Comparison of ENCODE assay signal across 25 cellular contexts in genomic region chr13:30418075-30418715, GRCh38. TPM values are rescaled to one million over a fixed set of nuclear protein-coding genes. Genes with fewer than 3 reads are reported as not detected.
DNase-seq lines count a peak whose midpoint lies in the region; ATAC-seq, FAIRE-seq and TF ChIP-seq lines count a peak whose summit lies in the region.
"Had no signal": no experiment of that assay in that cellular context is flagged by ENCODE, and none has a peak within 500 bp of the region (broad histone marks: within the 10 kb centered on the region; RNA-seq: fewer than 3 reads in every experiment).

No MANE protein-coding gene starts in this region.

- no peak for TF ChIP-seq EP300 in H1 (IDR thresholded peaks at IDR 0.05; ENCODE audit: borderline replicate concordance in 1 of 2, low read depth in 2 of 2, low read length in 2 of 2)

- H3K23me2 ChIP-seq in H1 (ENCODE audit: low read depth, low read length): peaks cover 8% of the 10 kb centered on the region

- H3K4ac ChIP-seq in H1 (replicated peaks; ENCODE audit: insufficient read length, low read depth, low read length): no peak overlapping the region

- 0 out of 2 replicates have a peak overlapping the region, but pooled peaks have one; percentile 1 for H2BK15ac ChIP-seq in H1 (ENCODE audit: low read length)

- no peak for FAIRE-seq in H1 (lab: Jason Lieb, UNC)
- FAIRE-seq: TTC549 had no signal

- no peak overlapping the region for H3K14ac ChIP-seq in H1 (ENCODE audit: insufficient read length)

- TF ChIP-seq CTCF in H1 (IDR thresholded peaks at IDR 0.05; ENCODE audit: control extremely low read depth in 1 of 3, insufficient read depth in 1 of 3, low read depth in 1 of 3, low read length in 3 of 3): no peak

- no peak overlapping the region for H3K4me3 ChIP-seq in H1 (ENCODE audit: extremely low read depth in 1 of 4, insufficient read depth in 2 of 4, low read depth in 3 of 4, low read length in 4 of 4)
- H3K4me3 ChIP-seq: esophagus muscularis mucosa, MG63, smooth muscle cell, upper lobe of right lung had no signal

- H3K27ac ChIP-seq in KOPT-K1 (ENCODE audit: low read depth, low read length, poor library complexity, severe bottlenecking): peak overlapping the region; percentile 63
- H3K27ac ChIP-seq in H1 (ENCODE audit: low read depth, low read length): no peak overlapping the region
- H3K27ac ChIP-seq: 22Rv1, upper lobe of right lung had no signal

- 94% methylated on average over 6 of the region's 6 CpGs; no CpG with 5 or more reads in 1 of the 2 experiments for WGBS in H1 (ENCODE audit: extremely low coverage in 1 of 2, insufficient coverage in 1 of 2, insufficient read length in 1 of 2, insufficient replicate concordance in 2 of 2, low coverage in 1 of 2, low lambda C conversion rate in 2 of 2, missing lambda C conversion rate in 1 of 2), 2 experiments

- no peaks in the 10 kb centered on the region for H3K79me2 ChIP-seq in H1 (ENCODE audit: control insufficient read depth in 1 of 2, insufficient read depth in 2 of 2, low read length in 2 of 2)

- no peaks in the 10 kb centered on the region for H3K9me3 ChIP-seq in KOPT-K1 (ENCODE audit: insufficient read depth, low read length, poor library complexity, severe bottlenecking)
- no peaks in the 10 kb centered on the region for H3K9me3 ChIP-seq in H1 (ENCODE audit: insufficient read depth in 2 of 2, low read depth in 1 of 2, low read length in 1 of 2)
- H3K9me3 ChIP-seq: Caco-2, esophagus muscularis mucosa, MG63, upper lobe of right lung had no signal

- POLR2A ChIA-PET in H1 (lab: Charles Lee; ENCODE audit: partially characterized antibody): interaction anchor here (1.0 to 1.4 kb wide), 3 partner anchors 23 to 48 kb away, joined by 3 read pairs; partner anchors contain the start of gene HMGB1

- H3K18ac ChIP-seq in H1 (ENCODE audit: extremely low read depth, low read length): no peak overlapping the region

- H2BK120ac ChIP-seq in H1 (replicated peaks; ENCODE audit: low read depth, low read length): no peak overlapping the region

- H2AK5ac ChIP-seq in H1 (ENCODE audit: low read depth, low read length): no peak overlapping the region

- H3K27me3 ChIP-seq in H1 (replicated peaks in 1 of 4; ENCODE audit: control insufficient read depth in 3 of 4, extremely low read depth in 1 of 4, insufficient read depth in 3 of 4, low read length in 3 of 4): peaks cover 0 to under 1% (median 0%) of the 10 kb centered on the region in 4 experiments; a peak in 4 of 7 replicates
- H3K27me3 ChIP-seq: esophagus muscularis mucosa, MG63, upper lobe of right lung had no signal

- H3K56ac ChIP-seq in H1 (replicated peaks; ENCODE audit: insufficient read length, low read depth, low read length): no peak overlapping the region

- H3K79me1 ChIP-seq in H1 (ENCODE audit: low read depth, low read length): no peaks in the 10 kb centered on the region; the same call in 1 of the 2 replicates

- DNase-seq in NCI-H1417 (lab: John Stamatoyannopoulos, UW): peak in 2 of 3 experiments; percentile 61 to 89
- no peak for DNase-seq in NCI-H1417 treated with DMSO at 0.1 percent for 48 hours (lab: John Stamatoyannopoulos, UW)
- DNase-seq in H1 (ENCODE audit: low read depth in 1 of 2, low spot score in 2 of 2): no peak
- DNase-seq in renal cortical epithelial cell (ENCODE audit: low read depth): peak; percentile 67
- DNase-seq in HUDEP-2 (lab: John Stamatoyannopoulos, UW; ENCODE audit: unreplicated experiment in 76 of 76): no peak
- no peak for DNase-seq in RPMI8226
- DNase-seq: activated CD4-positive, alpha-beta T cell treated with anti-CD3 and anti-CD28 coated beads for 48 hours; Caco-2; effector CD4-positive, alpha-beta T cell; EL; HFFc6; MG63; NCI-H1436 treated with DMSO at 0.1 percent for 48 hours; NCI-H226; posterior cingulate gyrus; stimulated activated CD4-positive, alpha-beta T cell treated with anti-CD3 and anti-CD28 coated beads, Interleukin-4, amount 100 ng/mL, for 24 hours; stimulated activated naive CD8-positive, alpha-beta T cell treated with anti-CD3 and anti-CD28 coated beads, Interleukin-15, amount 100 ng/mL, for 72 hours; upper lobe of right lung had no signal

- no peak for TF ChIP-seq RAD21 in H1 (IDR thresholded peaks at IDR 0.05 in 1 of 2, conservative IDR thresholded peaks at IDR 0.05 in 1 of 2; ENCODE audit: low read depth in 2 of 2, low read length in 2 of 2)

- H4K20me1 ChIP-seq in H1 (replicated peaks in 1 of 2; ENCODE audit: control insufficient read depth in 1 of 2, insufficient read depth in 2 of 2, low read length in 2 of 2): no peaks in the 10 kb centered on the region

- H2BK5ac ChIP-seq in H1 (ENCODE audit: low read depth, low read length): no peak overlapping the region

- no peak overlapping the region for H4K8ac ChIP-seq in H1 (ENCODE audit: extremely low read depth, insufficient read depth, low read length)

- H2BK20ac ChIP-seq in H1 (ENCODE audit: low read length): no peak overlapping the region

- H2BK12ac ChIP-seq in H1 (ENCODE audit: low read depth, low read length): no peak overlapping the region

- no peak overlapping the region for H3K4me2 ChIP-seq in H1 (ENCODE audit: insufficient read depth in 1 of 2, low read depth in 2 of 2, low read length in 2 of 2)
- H3K4me2 ChIP-seq: smooth muscle cell had no signal

- no peak overlapping the region for H3K23ac ChIP-seq in H1 (ENCODE audit: insufficient read length)

- TF ChIP-seq POLR2A in H1 (IDR thresholded peaks at IDR 0.05; ENCODE audit: control extremely low read depth in 1 of 2, low read depth in 2 of 2, low read length in 2 of 2): no peak

- ATAC-seq in GM21447 (IDR thresholded peaks at IDR 0.05; ENCODE audit: unreplicated experiment): no peak
- ATAC-seq: stimulated activated naive CD8-positive, alpha-beta T cell treated with anti-CD3 and anti-CD28 coated beads, Interleukin-15, amount 100 ng/mL, for 72 hours; upper lobe of right lung had no signal

- H4K91ac ChIP-seq in H1 (replicated peaks; ENCODE audit: insufficient read length, low read length): no peak overlapping the region

- H3K9ac ChIP-seq in H1 (replicated peaks in 1 of 4; ENCODE audit: extremely low read depth in 1 of 4, low read depth in 3 of 4, low read length in 3 of 4): no peak overlapping the region

- H3K36me3 ChIP-seq in KOPT-K1 (ENCODE audit: insufficient read depth, low read length): no peaks in the 10 kb centered on the region
- no peaks in the 10 kb centered on the region for H3K36me3 ChIP-seq in H1 (ENCODE audit: control insufficient read depth in 2 of 4, insufficient read depth in 4 of 4, low read length in 3 of 4)
- H3K36me3 ChIP-seq: esophagus muscularis mucosa, MG63, upper lobe of right lung had no signal

- H3K4me1 ChIP-seq in H1 (replicated peaks in 1 of 4; ENCODE audit: control insufficient read depth in 3 of 4, insufficient read depth in 4 of 4, low read length in 3 of 4): peaks cover 0 to 9% (median 5%) of the 10 kb centered on the region in 4 experiments; a peak in 6 of 7 replicates

- no peak overlapping the region for H4K5ac ChIP-seq in H1 (ENCODE audit: insufficient read length, low read depth, low read length)

- H2AFZ ChIP-seq in H1 (ENCODE audit: low read length): no peak overlapping the region

- CTCF ChIA-PET in H1 (lab: Charles Lee; ENCODE audit: partially characterized antibody): interaction anchor here (0.6 to 5.6 kb wide), 3 partner anchors 11 to 164 kb away, joined by 3 to 42 read pairs (median 5); no protein-coding TSS in a partner anchor

TF ChIP-seq in H1, 55 proteins besides CTCF, POLR2A, EP300 and RAD21 (continues in another document):
- TF ChIP-seq MAFK (IDR thresholded peaks at IDR 0.05; ENCODE audit: low read depth, low read length) (no peak), BCL11A (IDR thresholded peaks at IDR 0.05; ENCODE audit: low read depth in 2 of 2, low read length in 2 of 2) (no peak), ATF3 (IDR thresholded peaks at IDR 0.05; ENCODE audit: insufficient read depth, low read depth, low read length) (no peak), ATF2 (IDR thresholded peaks at IDR 0.05; ENCODE audit: low read length) (no peak)

RNA-seq across cellular contexts. Expression of gene UBE2L5, which starts 4.1 kb away (rescaled TPM):
- total RNA-seq in H1 (2021; fragmentation: NEBNext Ultra II Directional; extraction: Animal tissue kit (Norgen Biotek cat#: 25700)): 0.21 TPM in 1 of 2 replicates, not detected in the other
- not detected in 2 replicates for polyA plus RNA-seq in H1 (2011; rRNA removed)
- polyA plus RNA-seq in H1 (2011; cell fraction: cytosol; rRNA removed): 0.10 TPM
- 0.07 TPM for polyA plus RNA-seq in H1 (2011; cell fraction: nucleus; rRNA removed)
- polyA plus RNA-seq in H1 (2012, experiment 1 of 2): 0.52 to 0.81 TPM in 2 of 4 replicates, not detected in the others
- not detected for polyA plus RNA-seq in H1 (2012, experiment 2 of 2)
- polyA plus RNA-seq in H1 (2013, experiment 1 of 2): 0.28 TPM
- polyA plus RNA-seq in H1 (2013, experiment 2 of 2): 0.15 TPM
- polyA minus RNA-seq in H1 (2011; rRNA and poly(A)+ RNA removed): not detected in 2 replicates
- polyA minus RNA-seq in H1 (2011; cell fraction: cytosol; rRNA and poly(A)+ RNA removed): not detected
- polyA minus RNA-seq in H1 (2011; cell fraction: nucleus; rRNA and poly(A)+ RNA removed): not detected
- total RNA-seq in renal cortical epithelial cell: not detected in 2 replicates
- total RNA-seq: Caco-2, smooth muscle cell, upper lobe of right lung had no signal
- polyA plus RNA-seq: neural cell, smooth muscle cell had no signal

RNA-seq across cellular contexts. Expression of gene HMGB1, which starts 47.5 kb away (rescaled TPM):
- total RNA-seq in H1 (2021; fragmentation: NEBNext Ultra II Directional; extraction: Animal tissue kit (Norgen Biotek cat#: 25700)): 757 and 776 TPM in 2 replicates
- polyA plus RNA-seq in H1 (2011; rRNA removed): 67.8 and 123 TPM in 2 replicates
- polyA plus RNA-seq in H1 (2011; cell fraction: cytosol; rRNA removed): 303 TPM
- polyA plus RNA-seq in H1 (2011; cell fraction: nucleus; rRNA removed): 62.1 TPM
- polyA plus RNA-seq in H1 (2012, experiment 1 of 2): 583 to 967 TPM (median 661 TPM) in 4 replicates
- 172 TPM for polyA plus RNA-seq in H1 (2012, experiment 2 of 2)
- polyA plus RNA-seq in H1 (2013, experiment 1 of 2): 859 TPM
- polyA plus RNA-seq in H1 (2013, experiment 2 of 2): 868 TPM
- 56.3 and 62.2 TPM in 2 replicates for polyA minus RNA-seq in H1 (2011; rRNA and poly(A)+ RNA removed)
- polyA minus RNA-seq in H1 (2011; cell fraction: cytosol; rRNA and poly(A)+ RNA removed): 212 TPM
- 96.1 TPM for polyA minus RNA-seq in H1 (2011; cell fraction: nucleus; rRNA and poly(A)+ RNA removed)
- 237 and 363 TPM in 2 replicates for total RNA-seq in renal cortical epithelial cell

Comparison
In these comparisons a context has a peak if more than half of its experiments do, and no peak if none do; other contexts are left out.
1. DNase-seq: peak in NCI-H1417 (2 of 3) and renal cortical epithelial cell (single experiment); none in NCI-H1417 treated with DMSO at 0.1 percent for 48 hours (single experiment), H1 (0 of 2), HUDEP-2 (0 of 76) and RPMI8226 (single experiment).